In genomic region chr20:38790210-38791053, GRCh38 we compare ENCODE assay signal across 8 cellular contexts. TPM values are rescaled to one million over a fixed set of nuclear protein-coding genes. Genes with fewer than 3 reads are reported as not detected.
DNase-seq lines count a peak whose midpoint lies in the region; FAIRE-seq and TF ChIP-seq lines count a peak whose summit lies in the region.

No MANE protein-coding gene starts in this region.

- DNase-seq in activated CD4-positive, alpha-beta T cell treated with anti-CD3 and anti-CD28 coated beads for 4 hours, result peak; percentile 15 to 55
- DNase-seq in activated CD4-positive, alpha-beta T cell treated with anti-CD3 and anti-CD28 coated beads, Interleukin-2, amount 50 U/mL, for 48 hours, result no peak
- DNase-seq in NCI-H1694 (lab: John Stamatoyannopoulos, UW) (peak; percentile 72), fibroblast of villous mesenchyme (ENCODE audit: low read depth) (peak; percentile 25), retinal pigment epithelial cell (ENCODE audit: low read depth) (no peak), GM12891 (ENCODE audit: insufficient read length, low spot score) (no peak), DMS79 (lab: John Stamatoyannopoulos, UW) (no peak)

- TF ChIP-seq CTCF in WI38 (IDR thresholded peaks at IDR 0.05; ENCODE audit: low read depth, low read length), result peak; percentile 60
- peak; percentile 47 for TF ChIP-seq CTCF in fibroblast of villous mesenchyme (IDR thresholded peaks at IDR 0.05; ENCODE audit: insufficient read depth, low read depth, low read length)
- TF ChIP-seq CTCF in retinal pigment epithelial cell (conservative IDR thresholded peaks at IDR 0.05; ENCODE audit: low read depth, low read length), result peak; percentile 70

- FAIRE-seq in GM12891 (lab: Jason Lieb, UNC), result no peak

- H3K4me3 ChIP-seq in WI38 (ENCODE audit: low read depth, low read length) (no peak overlapping the region), fibroblast of villous mesenchyme (ENCODE audit: low read depth, low read length) (no peak overlapping the region), retinal pigment epithelial cell (ENCODE audit: low read length) (no peak overlapping the region)

- no peak for TF ChIP-seq POLR2A in GM12891 (IDR thresholded peaks at IDR 0.05; ENCODE audit: low read depth, low read length)

TF ChIP-seq in GM12891, 5 proteins besides CTCF, POLR2A, EP300 and RAD21:
- TF ChIP-seq TAF1 (IDR thresholded peaks at IDR 0.05; ENCODE audit: low read depth, low read length), result no peak
- TF ChIP-seq PAX5 (IDR thresholded peaks at IDR 0.05; ENCODE audit: insufficient read depth, low read length, severe bottlenecking), result no peak
- no peak for TF ChIP-seq POLR2AphosphoS5 (IDR thresholded peaks at IDR 0.05; ENCODE audit: low read depth, low read length)
- no peak for TF ChIP-seq POU2F2 (IDR thresholded peaks at IDR 0.05; ENCODE audit: low read depth, low read length)
- no peak for TF ChIP-seq SPI1 (IDR thresholded peaks at IDR 0.05; ENCODE audit: low read depth, low read length)

RNA-seq across cellular contexts. Expression of gene PPP1R16B, which starts 15.1 kb away (rescaled TPM):
- total RNA-seq in fibroblast of villous mesenchyme, result not detected in 2 replicates
- 60.8 TPM for polyA plus RNA-seq in GM12891 (2012; ENCODE audit: low read depth, missing spikeins)

RNA-seq across cellular contexts. Expression of gene ACTR5, which starts 42.2 kb away (rescaled TPM):
- 6.4 and 7.8 TPM in 2 replicates for total RNA-seq in fibroblast of villous mesenchyme
- polyA plus RNA-seq in GM12891 (2012; ENCODE audit: low read depth, missing spikeins), result 3.0 TPM

Comparison
In these comparisons a context has a peak if more than half of its experiments do, and no peak if none do; other contexts are left out.
1. DNase-seq: peak in activated CD4-positive, alpha-beta T cell treated with anti-CD3 and anti-CD28 coated beads for 4 hours (2 of 2), NCI-H1694 (single experiment) and fibroblast of villous mesenchyme (single experiment); none in activated CD4-positive, alpha-beta T cell treated with anti-CD3 and anti-CD28 coated beads, Interleukin-2, amount 50 U/mL, for 48 hours (0 of 2), retinal pigment epithelial cell (single experiment), GM12891 (single experiment) and DMS79 (single experiment).
2. Peak in every context shown above with its lines, with median percentiles within 50 percentile points of each other: CTCF ChIP-seq.